Comparison of ENCODE assay signal across 21 cellular contexts in the genomic region with DNA sequence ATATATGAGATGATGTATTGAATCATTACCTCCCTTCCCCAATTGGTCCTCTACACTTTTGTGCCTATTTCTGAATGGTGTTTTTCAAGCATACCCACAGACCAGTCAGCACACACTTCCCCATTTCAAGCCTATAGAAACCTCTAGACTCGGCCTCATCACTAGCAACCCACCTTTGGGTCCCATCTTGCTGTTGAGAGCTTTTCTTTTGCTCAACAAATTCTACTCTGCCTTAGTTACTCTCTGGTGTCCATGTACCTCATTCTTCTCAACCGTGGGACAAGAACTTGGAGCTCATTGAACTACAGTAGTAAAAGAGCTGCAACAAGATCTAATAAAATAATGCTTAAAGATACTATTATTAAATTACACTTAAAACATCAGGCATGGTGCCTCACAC.
"Had no signal": no experiment of that assay in that cellular context is flagged by ENCODE, and none has a peak within 500 bp of the region (broad histone marks: within the 10 kb centered on the region; RNA-seq: fewer than 3 reads in every experiment).

No MANE protein-coding gene starts in this region.

- H3K36me3 Mint-ChIP-seq: activated naive CD8-positive, alpha-beta T cell had no signal

- H3K27ac Mint-ChIP-seq: activated CD4-positive, alpha-beta T cell treated with anti-CD3 and anti-CD28 coated beads, Interleukin-2, amount 10 ng/mL, durations not matched to agents 24 days and 14 days; activated naive CD8-positive, alpha-beta T cell; dendritic cell treated with granulocyte-macrophage colony-stimulating factor and Interleukin-4, amounts not matched to agents 40 ng/mL and 50 ng/mL, for 4 days; naive thymus-derived CD8-positive, alpha-beta T cell; T-helper 2 cell treated with Interferon-gamma antibody and Interleukin-4, amounts not matched to agents 5 μg/mL and 100 μg/mL, for 36 hours had no signal

- H3K9me3 Mint-ChIP-seq: dendritic cell treated with granulocyte-macrophage colony-stimulating factor and Interleukin-4, amounts not matched to agents 40 ng/mL and 50 ng/mL, for 4 days had no signal

- ATAC-seq: gastrocnemius medialis; heart left ventricle; left colon; mucosa of descending colon; naive thymus-derived CD8-positive, alpha-beta T cell; pancreas; upper lobe of right lung had no signal

- H3K27ac ChIP-seq: brain microvascular endothelial cell, epithelial cell of prostate, gastrocnemius medialis, heart left ventricle, pancreas, stomach, testis, upper lobe of right lung had no signal

- DNase-seq: activated CD4-positive, alpha-beta T cell treated with anti-CD3 and anti-CD28 coated beads, Interleukin-2, amount 10 ng/mL, durations not matched to agents 24 days and 14 days; activated CD4-positive, CD25-positive, alpha-beta regulatory T cell; activated CD8-positive, alpha-beta memory T cell treated with anti-CD3 and anti-CD28 coated beads, Interleukin-2, amount 50 U/mL, for 48 hours; activated gamma-delta T cell treated with Interleukin-2 at 50 U/mL for 16 hours; brain microvascular endothelial cell; cerebellar nuclear complex; effector memory CD4-positive, alpha-beta T cell; gastrocnemius medialis; heart left ventricle; left colon; naive thymus-derived CD8-positive, alpha-beta T cell; pancreas; stimulated activated CD4-positive, alpha-beta T cell treated with anti-CD3 and anti-CD28 coated beads, Interleukin-1b, Interleukin-23, amount 100 ng/mL, for 48 hours; stomach; testis; upper lobe of right lung had no signal

- H3K4me3 Mint-ChIP-seq: activated CD4-positive, alpha-beta T cell treated with anti-CD3 and anti-CD28 coated beads, Interleukin-2, amount 10 ng/mL, durations not matched to agents 24 days and 14 days; activated naive CD8-positive, alpha-beta T cell; dendritic cell treated with granulocyte-macrophage colony-stimulating factor and Interleukin-4, amounts not matched to agents 40 ng/mL and 50 ng/mL, for 4 days; naive thymus-derived CD8-positive, alpha-beta T cell; T-helper 2 cell treated with Interferon-gamma antibody and Interleukin-4, amounts not matched to agents 5 μg/mL and 100 μg/mL, for 36 hours had no signal

- H3K36me3 ChIP-seq: brain microvascular endothelial cell, gastrocnemius medialis, heart left ventricle, pancreas, stomach, upper lobe of right lung had no signal

- H3K4me3 ChIP-seq: gastrocnemius medialis, heart left ventricle, mucosa of descending colon, pancreas, stomach, testis, upper lobe of right lung had no signal

- H3K9me3 ChIP-seq: gastrocnemius medialis, mucosa of descending colon, pancreas, testis, upper lobe of right lung had no signal

- H3K27me3 ChIP-seq: brain microvascular endothelial cell, gastrocnemius medialis, heart left ventricle, pancreas, stomach, testis, upper lobe of right lung had no signal

- H3K27me3 Mint-ChIP-seq: activated naive CD8-positive, alpha-beta T cell; naive thymus-derived CD8-positive, alpha-beta T cell had no signal

- H3K4me1 ChIP-seq: testis, upper lobe of right lung had no signal
